ENCODE assay signal across 9 cellular contexts in genomic region chr19:16588824-16589577, GRCh38. TPM values are rescaled to one million over a fixed set of nuclear protein-coding genes. Genes with fewer than 3 reads are reported as not detected.
DNase-seq lines count a peak whose midpoint lies in the region; ATAC-seq and TF ChIP-seq lines count a peak whose summit lies in the region.
"Had no signal": no experiment of that assay in that cellular context is flagged by ENCODE, and none has a peak within 500 bp of the region (broad histone marks: within the 10 kb centered on the region; RNA-seq: fewer than 3 reads in every experiment).

No MANE protein-coding gene starts in this region.

- H3K36me3 ChIP-seq in BE2C, result no peaks in the 10 kb centered on the region

- peak; percentile 1 for ATAC-seq in GM19463 (IDR thresholded peaks at IDR 0.05; ENCODE audit: unreplicated experiment)
- no peak for ATAC-seq in foreskin keratinocyte
- no peak for ATAC-seq in GM18498 (IDR thresholded peaks at IDR 0.05; ENCODE audit: unreplicated experiment)

- peaks cover 27% of the 10 kb centered on the region for H3K4me1 ChIP-seq in BE2C
- H3K4me1 ChIP-seq in foreskin keratinocyte, result peaks cover 24% of the 10 kb centered on the region

- H3K27ac ChIP-seq in foreskin keratinocyte, result peak overlapping the region; percentile 56

- H3K27me3 ChIP-seq in BE2C (no peaks in the 10 kb centered on the region), foreskin keratinocyte (no peaks in the 10 kb centered on the region)

- H3K9me3 ChIP-seq in BE2C, result no peaks in the 10 kb centered on the region

- no peak for DNase-seq in BE2C
- DNase-seq in NCI-H69 (lab: John Stamatoyannopoulos, UW), result peak; percentile 18
- DNase-seq in foreskin keratinocyte, result no peak
- no peak for DNase-seq in KG1 (lab: John Stamatoyannopoulos, UW)
- DNase-seq in NOMO-1 treated with dmso at 0.1 percent for 144 hours (lab: John Stamatoyannopoulos, UW; ENCODE audit: unreplicated experiment), result no peak
- DNase-seq in T-helper 9 cell, result no peak
- DNase-seq: NCI-H526 treated with DMSO at 0.1 percent for 48 hours had no signal

- TF ChIP-seq CTCF in BE2C (IDR thresholded peaks at IDR 0.05; ENCODE audit: low read depth, low read length) (no peak), foreskin keratinocyte (conservative IDR thresholded peaks at IDR 0.05) (no peak)

- peak overlapping the region; percentile 60 for H3K4me3 ChIP-seq in BE2C (ENCODE audit: low read depth, low read length)

RNA-seq across cellular contexts. Expression of gene SLC35E1, which starts 16.8 kb away (rescaled TPM):
- 103 TPM for polyA plus RNA-seq in BE2C (2012; ENCODE audit: insufficient read depth, insufficient read length, low read depth)
- 37.8 and 42.1 TPM in 2 replicates for total RNA-seq in foreskin keratinocyte
- polyA plus RNA-seq in foreskin keratinocyte, result 24.2 and 24.4 TPM in 2 replicates

RNA-seq across cellular contexts. Expression of gene MED26, which starts 39.0 kb away (rescaled TPM):
- polyA plus RNA-seq in BE2C (2012; ENCODE audit: insufficient read depth, insufficient read length, low read depth), result 41.8 TPM
- total RNA-seq in foreskin keratinocyte, result 7.6 and 7.9 TPM in 2 replicates
- polyA plus RNA-seq in foreskin keratinocyte, result 4.7 and 4.9 TPM in 2 replicates

RNA-seq across cellular contexts. Expression of gene CHERP, which starts 46.8 kb away (rescaled TPM):
- 178 TPM for polyA plus RNA-seq in BE2C (2012; ENCODE audit: insufficient read depth, insufficient read length, low read depth)
- total RNA-seq in foreskin keratinocyte, result 18.4 and 18.9 TPM in 2 replicates
- polyA plus RNA-seq in foreskin keratinocyte, result 17.7 and 19.2 TPM in 2 replicates
